Comparison of ENCODE assay signal across 14 cellular contexts in the genomic region with DNA sequence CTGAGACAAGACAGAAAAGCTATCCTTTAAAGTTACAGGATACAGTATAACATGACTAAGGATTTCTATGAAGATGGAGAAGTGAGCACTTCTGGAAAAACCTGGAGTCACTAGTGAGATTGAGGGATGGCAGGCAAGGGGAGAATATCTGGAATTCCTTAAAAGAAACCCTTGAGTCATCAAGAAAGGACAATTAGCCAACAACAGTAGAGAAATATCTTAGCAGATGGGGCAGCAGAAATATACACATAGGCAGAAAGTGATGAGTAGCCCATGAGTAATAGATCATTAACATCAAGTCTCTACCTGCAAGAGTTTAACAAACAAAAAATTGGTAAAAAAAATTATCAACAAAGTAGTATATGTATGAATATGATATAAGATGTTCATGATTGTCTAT.
"Had no signal": no experiment of that assay in that cellular context is flagged by ENCODE, and none has a peak within 500 bp of the region (broad histone marks: within the 10 kb centered on the region; RNA-seq: fewer than 3 reads in every experiment).

No MANE protein-coding gene starts in this region.

- H3K36me3 ChIP-seq: colonic mucosa, prostate gland, right lobe of liver, transverse colon had no signal

- H3K4me3 ChIP-seq: colonic mucosa, prostate gland, right lobe of liver, transverse colon had no signal

- H3K27me3 ChIP-seq: colonic mucosa, right lobe of liver, transverse colon had no signal

- H3K27ac ChIP-seq: colonic mucosa, prostate gland, right lobe of liver, transverse colon had no signal

- H3K9me3 ChIP-seq: colonic mucosa, prostate gland, right lobe of liver had no signal

- H3K4me1 ChIP-seq: colonic mucosa, prostate gland, right lobe of liver, transverse colon had no signal

- DNase-seq: activated CD4-positive, alpha-beta T cell treated with anti-CD3 and anti-CD28 coated beads for 48 hours; activated CD8-positive, alpha-beta memory T cell treated with anti-CD3 and anti-CD28 coated beads for 24 hours; activated naive CD4-positive, alpha-beta T cell treated with anti-CD3 and anti-CD28 coated beads for 36 hours; activated T-cell treated with anti-CD3 and anti-CD28 coated beads for 4 hours; caudate nucleus; colonic mucosa; hypothalamus; right lobe of liver; stimulated activated CD4-positive, alpha-beta T cell treated with anti-CD3 and anti-CD28 coated beads, Interleukin-1b, Interleukin-23, amount 100 ng/mL, for 48 hours; stimulated activated naive B cell treated with anti-CD40 and anti-IgM and Interleukin-4, amounts not matched to agents 10 μg/mL and 1 μg/mL and 100 μg/mL, for 72 hours; substantia nigra; transverse colon had no signal

- FAIRE-seq: astrocyte had no signal
